22 cellular contexts compared by ENCODE assay signal in genomic region chr2:152546230-152546837, GRCh38.
A peak's percentile ranks its signal among the peaks of the same experiment; 100 is the strongest.
DNase-seq lines count a peak whose midpoint lies in the region; FAIRE-seq and TF ChIP-seq lines count a peak whose summit lies in the region.
"Had no signal": no experiment of that assay in that cellular context is flagged by ENCODE, and none has a peak within 500 bp of the region (broad histone marks: within the 10 kb centered on the region; RNA-seq: fewer than 3 reads in every experiment).

No MANE protein-coding gene starts in this region.

- no peak overlapping the region; the same call in 1 of the 2 replicates for H3K9ac ChIP-seq in BLaER1
- H3K9ac ChIP-seq in astrocyte (ENCODE audit: low read length) = no peak overlapping the region

- peaks cover 71% of the 10 kb centered on the region for H3K36me3 ChIP-seq in BLaER1
- H3K36me3 ChIP-seq in astrocyte (ENCODE audit: insufficient read depth, low read length) = no peaks in the 10 kb centered on the region
- no peaks in the 10 kb centered on the region for H3K36me3 ChIP-seq in osteoblast (ENCODE audit: insufficient read depth, low read length)
- H3K36me3 ChIP-seq: upper lobe of right lung had no signal

- H3K9me3 ChIP-seq in BLaER1 (no peaks in the 10 kb centered on the region), astrocyte (ENCODE audit: insufficient read depth, low read depth, low read length) (no peaks in the 10 kb centered on the region), osteoblast (ENCODE audit: low read depth, low read length) (no peaks in the 10 kb centered on the region)
- H3K9me3 ChIP-seq: Caco-2, upper lobe of right lung had no signal

- H3K79me2 ChIP-seq in astrocyte (ENCODE audit: insufficient read depth, low read length) (no peaks in the 10 kb centered on the region), osteoblast (ENCODE audit: insufficient read depth, low read length) (no peaks in the 10 kb centered on the region)

- H3K4me3 ChIP-seq in BLaER1 = 0 out of 2 replicates have a peak overlapping the region, but pooled peaks have one; percentile 6
- no peak overlapping the region for H3K4me3 ChIP-seq in astrocyte (ENCODE audit: insufficient read depth, low read depth, low read length)
- no peak overlapping the region for H3K4me3 ChIP-seq in osteoblast (ENCODE audit: insufficient read depth, low read length)
- H3K4me3 ChIP-seq: upper lobe of right lung had no signal

- H2AFZ ChIP-seq in astrocyte (ENCODE audit: low read depth, low read length) = no peak overlapping the region
- no peak overlapping the region for H2AFZ ChIP-seq in osteoblast (ENCODE audit: low read length)

- no peaks in the 10 kb centered on the region for H3K9me3 Mint-ChIP-seq in astrocyte (ENCODE audit: unreplicated experiment)
- H3K9me3 Mint-ChIP-seq: activated naive CD8-positive, alpha-beta T cell treated with anti-CD3 and anti-CD28 coated beads, Interleukin-2, amount 10 ng/mL, durations not matched to agents 7 days and 5 days; activated T-helper 2 cell treated with anti-CD3 and anti-CD28 coated beads, Interferon-gamma antibody, Interleukin-2, Interleukin-4, amounts not matched to agents 10 μg/mL and 5 μg/mL and 100 μg/mL, durations not matched to agents 14 hours and 24 hours and 36 hours; HFFc6; stimulated activated naive CD8-positive, alpha-beta T cell treated with anti-CD3 and anti-CD28 coated beads, Interleukin-15, amount 100 ng/mL, for 72 hours; T-helper 2 cell treated with Interferon-gamma antibody and Interleukin-4, amounts not matched to agents 5 μg/mL and 100 μg/mL, for 36 hours; WTC11 had no signal

- peak overlapping the region; percentile 71 for H3K27ac ChIP-seq in BLaER1
- no peak overlapping the region for H3K27ac ChIP-seq in astrocyte (ENCODE audit: low read depth, low read length)
- H3K27ac ChIP-seq in osteoblast (ENCODE audit: low read depth, low read length) = no peak overlapping the region
- H3K27ac ChIP-seq: upper lobe of right lung had no signal

- no peaks in the 10 kb centered on the region for H3K36me3 Mint-ChIP-seq in astrocyte (ENCODE audit: low read depth, unreplicated experiment)
- H3K36me3 Mint-ChIP-seq: activated naive CD8-positive, alpha-beta T cell treated with anti-CD3 and anti-CD28 coated beads, Interleukin-2, amount 10 ng/mL, durations not matched to agents 7 days and 5 days had no signal

- peak overlapping the region; percentile 66 for H3K4me2 ChIP-seq in BLaER1
- no peak overlapping the region for H3K4me2 ChIP-seq in astrocyte (ENCODE audit: low read length)
- H3K4me2 ChIP-seq in osteoblast (ENCODE audit: insufficient read depth, low read length) = no peak overlapping the region

- no peaks in the 10 kb centered on the region for H3K27me3 Mint-ChIP-seq in astrocyte (ENCODE audit: low read depth, unreplicated experiment)
- H3K27me3 Mint-ChIP-seq: B cell; stimulated activated naive CD8-positive, alpha-beta T cell treated with anti-CD3 and anti-CD28 coated beads, Interleukin-15, amount 100 ng/mL, for 72 hours had no signal

- DNase-seq in astrocyte (ENCODE audit: low read depth) (peak; percentile 46), iris pigment epithelial cell (ENCODE audit: low read depth) (peak; percentile 36), osteoblast (ENCODE audit: insufficient read length, low spot score, missing footprints) (peak; percentile 13), NCI-H2029 treated with DMSO at 0.1 percent for 48 hours (lab: John Stamatoyannopoulos, UW) (no peak), GM19238 (ENCODE audit: insufficient read length, low spot score) (no peak), NCI-H2227 (lab: John Stamatoyannopoulos, UW; ENCODE audit: unreplicated experiment) (no peak)
- no peak for DNase-seq in stimulated activated CD4-positive, alpha-beta T cell treated with anti-CD3 and anti-CD28 coated beads, Interleukin-4, amount 100 ng/mL, for 1 hour
- DNase-seq: activated naive CD8-positive, alpha-beta T cell treated with anti-CD3 and anti-CD28 coated beads, Interleukin-2, amount 10 ng/mL, durations not matched to agents 7 days and 5 days; Caco-2; HFFc6; left ventricle myocardium superior; NCI-H1417; NCI-H524 treated with DMSO at 0.1 percent for 48 hours; RPMI8226; stimulated activated CD4-positive, alpha-beta T cell treated with anti-CD3 and anti-CD28 coated beads, Interleukin-12 subunit alpha, Interleukin-12 subunit beta, amount 100 ng/mL, for 4 hours; stimulated activated naive CD8-positive, alpha-beta T cell treated with anti-CD3 and anti-CD28 coated beads, Interleukin-15, amount 100 ng/mL, for 72 hours; upper lobe of right lung had no signal

- no peak overlapping the region for H3K4me3 Mint-ChIP-seq in astrocyte (ENCODE audit: unreplicated experiment)
- H3K4me3 Mint-ChIP-seq: activated naive CD8-positive, alpha-beta T cell treated with anti-CD3 and anti-CD28 coated beads, Interleukin-2, amount 10 ng/mL, durations not matched to agents 7 days and 5 days; B cell; HFFc6; stimulated activated naive CD8-positive, alpha-beta T cell treated with anti-CD3 and anti-CD28 coated beads, Interleukin-15, amount 100 ng/mL, for 72 hours; T-helper 2 cell treated with Interferon-gamma antibody and Interleukin-4, amounts not matched to agents 5 μg/mL and 100 μg/mL, for 36 hours; WTC11 had no signal

- FAIRE-seq in astrocyte (lab: Jason Lieb, UNC) = no peak

- peak overlapping the region; percentile 42 for H3K27ac Mint-ChIP-seq in astrocyte (ENCODE audit: unreplicated experiment)
- H3K27ac Mint-ChIP-seq: activated naive CD8-positive, alpha-beta T cell treated with anti-CD3 and anti-CD28 coated beads, Interleukin-2, amount 10 ng/mL, durations not matched to agents 7 days and 5 days; activated T-helper 2 cell treated with anti-CD3 and anti-CD28 coated beads, Interferon-gamma antibody, Interleukin-2, Interleukin-4, amounts not matched to agents 10 μg/mL and 5 μg/mL and 100 μg/mL, durations not matched to agents 14 hours and 24 hours and 36 hours; B cell; HFFc6; stimulated activated naive CD8-positive, alpha-beta T cell treated with anti-CD3 and anti-CD28 coated beads, Interleukin-15, amount 100 ng/mL, for 72 hours; T-helper 2 cell treated with Interferon-gamma antibody and Interleukin-4, amounts not matched to agents 5 μg/mL and 100 μg/mL, for 36 hours; WTC11 had no signal

- peaks cover 84% of the 10 kb centered on the region for H3K4me1 ChIP-seq in BLaER1
- H3K4me1 ChIP-seq in astrocyte (ENCODE audit: insufficient read depth, low read length) = peaks cover 45% of the 10 kb centered on the region
- peaks cover 39% of the 10 kb centered on the region for H3K4me1 ChIP-seq in osteoblast (ENCODE audit: insufficient read depth, low read length)

- peaks cover 47% of the 10 kb centered on the region for H4K20me1 ChIP-seq in BLaER1
- no peaks in the 10 kb centered on the region for H4K20me1 ChIP-seq in astrocyte (ENCODE audit: insufficient read depth, low read length)
- H4K20me1 ChIP-seq in osteoblast (ENCODE audit: insufficient read depth, low read length) = no peaks in the 10 kb centered on the region

- TF ChIP-seq CTCF in astrocyte (IDR thresholded peaks at IDR 0.05; ENCODE audit: insufficient read depth, low read depth, low read length) = no peak
- TF ChIP-seq CTCF in osteoblast (IDR thresholded peaks at IDR 0.05; ENCODE audit: extremely low read depth, low read depth, low read length) = no peak

- no peaks in the 10 kb centered on the region for H3K27me3 ChIP-seq in BLaER1
- no peaks in the 10 kb centered on the region for H3K27me3 ChIP-seq in astrocyte (ENCODE audit: insufficient read depth, low read length)
- no peaks in the 10 kb centered on the region for H3K27me3 ChIP-seq in osteoblast (ENCODE audit: insufficient read depth, low read length)
- H3K27me3 ChIP-seq: upper lobe of right lung had no signal

- peaks cover 85% of the 10 kb centered on the region for H3K4me1 Mint-ChIP-seq in astrocyte (ENCODE audit: low read depth, unreplicated experiment)
- H3K4me1 Mint-ChIP-seq: activated naive CD8-positive, alpha-beta T cell treated with anti-CD3 and anti-CD28 coated beads, Interleukin-2, amount 10 ng/mL, durations not matched to agents 7 days and 5 days; stimulated activated naive CD8-positive, alpha-beta T cell treated with anti-CD3 and anti-CD28 coated beads, Interleukin-15, amount 100 ng/mL, for 72 hours had no signal

Comparison
In these comparisons a context has a peak if more than half of its experiments do, and no peak if none do; other contexts are left out.
1. DNase-seq: peak in astrocyte (single experiment), iris pigment epithelial cell (single experiment) and osteoblast (single experiment); none in NCI-H2029 treated with DMSO at 0.1 percent for 48 hours (single experiment), stimulated activated CD4-positive, alpha-beta T cell treated with anti-CD3 and anti-CD28 coated beads, Interleukin-4, amount 100 ng/mL, for 1 hour (single experiment), GM19238 (single experiment) and NCI-H2227 (single experiment).